In genomic region chr16:89006036-89006752, GRCh38 we compare ENCODE assay signal across 32 cellular contexts. TPM values are rescaled to one million over a fixed set of nuclear protein-coding genes. Genes with fewer than 3 reads are reported as not detected.
A peak's percentile ranks its signal among the peaks of the same experiment; 100 is the strongest.
DNase-seq lines count a peak whose midpoint lies in the region; ATAC-seq, FAIRE-seq and TF ChIP-seq lines count a peak whose summit lies in the region.
"Had no signal": no experiment of that assay in that cellular context is flagged by ENCODE, and none has a peak within 500 bp of the region (broad histone marks: within the 10 kb centered on the region; RNA-seq: fewer than 3 reads in every experiment).

No MANE protein-coding gene starts in this region.

- FAIRE-seq in kidney (lab: Jason Lieb, UNC), result no peak
- FAIRE-seq: bronchial epithelial cell, colon, GM12892, urothelium cell line had no signal

- intact Hi-C loops in kidney (cut with DNase I), result no loop called here
- intact Hi-C loops in sigmoid colon (cut with DNase I), result no loop called here

- no peak for TF ChIP-seq EP300 in sigmoid colon (IDR thresholded peaks at IDR 0.05)

- H3K4me3 ChIP-seq in DND-41 (ENCODE audit: low read depth in 1 of 2, low read length in 2 of 2) (no peak overlapping the region), kidney (ENCODE audit: low read length in 2 of 2) (no peak overlapping the region), sigmoid colon (no peak overlapping the region)
- H3K4me3 ChIP-seq: Peyer's patch, SJCRH30, suprapubic skin had no signal

- DNase-seq in DMS 273 (lab: John Stamatoyannopoulos, UW; ENCODE audit: unreplicated experiment) (peak; percentile 52), DMS 273 treated with DMSO at 0.1 percent for 48 hours (lab: John Stamatoyannopoulos, UW) (no peak), DND-41 (no peak), kidney (peak; percentile 65), sigmoid colon (peak; percentile 44), MV-4-11 (lab: John Stamatoyannopoulos, UW) (no peak)
- DNase-seq: activated CD4-positive, alpha-beta T cell treated with anti-CD3 and anti-CD28 coated beads, Interleukin-2, amount 10 ng/mL, durations not matched to agents 7 days and 5 days; activated gamma-delta T cell; activated naive CD8-positive, alpha-beta T cell treated with anti-CD3 and anti-CD28 coated beads for 36 hours; activated T-cell treated with anti-CD3 and anti-CD28 coated beads, Interleukin-2, amount 50 U/mL, for 24 hours; anterior cingulate cortex; CD4-positive, alpha-beta T cell; HCEC 1CT; hippocampal formation; mesenchymal stem cell; NCI-H1436 treated with DMSO at 0.1 percent for 48 hours; NCI-H2081 treated with DMSO at 0.1 percent for 48 hours; NCI-H226; NCI-H774; Peyer's patch; SJCRH30; stimulated activated CD4-positive, alpha-beta T cell treated with anti-CD3 and anti-CD28 coated beads, Interleukin-4, amount 100 ng/mL, for 4 hours had no signal

- H3K79me2 ChIP-seq in DND-41 (ENCODE audit: insufficient read depth, low read length), result no peaks in the 10 kb centered on the region

- TF ChIP-seq CTCF in DND-41 (IDR thresholded peaks at IDR 0.05; ENCODE audit: borderline replicate concordance, extremely low read depth, low read length, poor library complexity, severe bottlenecking) (no peak), kidney (IDR thresholded peaks at IDR 0.05; ENCODE audit: borderline replicate concordance, extremely low read depth, insufficient read depth) (no peak), sigmoid colon (IDR thresholded peaks at IDR 0.05) (no peak)

- 75 to 86% methylated on average over 24 of the region's 24 CpGs for WGBS in sigmoid colon, 2 donors

- no peaks in the 10 kb centered on the region for H3K4me1 ChIP-seq in DND-41 (ENCODE audit: insufficient read depth, low read length)
- no peaks in the 10 kb centered on the region for H3K4me1 ChIP-seq in kidney (ENCODE audit: control insufficient read depth in 1 of 2, insufficient read depth in 1 of 2, low read depth in 1 of 2, low read length in 2 of 2)
- H3K4me1 ChIP-seq in sigmoid colon, result no peaks in the 10 kb centered on the region
- H3K4me1 ChIP-seq: SJCRH30, suprapubic skin had no signal

- no peak overlapping the region for H2AFZ ChIP-seq in DND-41 (ENCODE audit: low read depth, low read length)

- no peak for TF ChIP-seq POLR2A in sigmoid colon (IDR thresholded peaks at IDR 0.05)

- no peak overlapping the region for H3K4me2 ChIP-seq in DND-41 (ENCODE audit: insufficient read depth, low read length)

- H3K27ac ChIP-seq in DND-41 (ENCODE audit: low read length) (no peak overlapping the region), kidney (ENCODE audit: low read depth in 2 of 2, low read length in 2 of 2) (no peak overlapping the region), sigmoid colon (no peak overlapping the region)
- H3K27ac ChIP-seq: 22Rv1, neutrophil, Peyer's patch, SJCRH30, suprapubic skin had no signal

- H3K9ac ChIP-seq in DND-41 (ENCODE audit: low read depth, low read length), result no peak overlapping the region
- H3K9ac ChIP-seq in kidney (ENCODE audit: low read length in 2 of 2), result no peak overlapping the region

- H3K9me3 ChIP-seq in DND-41 (ENCODE audit: insufficient read depth, low read length, severe bottlenecking) (no peaks in the 10 kb centered on the region), kidney (ENCODE audit: control insufficient read depth in 1 of 2, low read length in 2 of 2) (peaks cover 0 to 1% of the 10 kb centered on the region in 2 donors), sigmoid colon (peaks cover 0 to 4% (median 2%) of the 10 kb centered on the region in 4 donors)
- H3K9me3 ChIP-seq: neutrophil, SJCRH30, suprapubic skin had no signal

- ATAC-seq in DND-41 (ENCODE audit: insufficient read depth, low read depth) (0 out of 3 replicates have a peak, but pooled peaks have one; percentile 27), GM19467 (IDR thresholded peaks at IDR 0.05; ENCODE audit: unreplicated experiment) (no peak), HG03378 (IDR thresholded peaks at IDR 0.05; ENCODE audit: unreplicated experiment) (no peak)
- ATAC-seq: WTC11 had no signal

- H3K36me3 ChIP-seq in DND-41 (ENCODE audit: insufficient read depth, low read length), result no peaks in the 10 kb centered on the region
- H3K36me3 ChIP-seq in kidney (ENCODE audit: control insufficient read depth in 1 of 2, insufficient read depth in 2 of 2, low read length in 2 of 2), result no peaks in the 10 kb centered on the region
- H3K36me3 ChIP-seq in sigmoid colon, result no peaks in the 10 kb centered on the region
- H3K36me3 ChIP-seq: neutrophil, Peyer's patch, SJCRH30, suprapubic skin had no signal

- no peaks in the 10 kb centered on the region for H3K27me3 ChIP-seq in DND-41 (ENCODE audit: insufficient read depth, low read length, poor library complexity)
- H3K27me3 ChIP-seq in sigmoid colon, result peaks cover 2 to 70% (median 39%) of the 10 kb centered on the region in 3 donors
- H3K27me3 ChIP-seq: Peyer's patch, SJCRH30 had no signal

- peaks cover 8% of the 10 kb centered on the region for H4K20me1 ChIP-seq in DND-41 (ENCODE audit: insufficient read depth, low read length)

RNA-seq across cellular contexts. Expression of gene CBFA2T3, which starts 29.2 kb away (rescaled TPM):
- 8.0 TPM for total RNA-seq in kidney
- polyA plus RNA-seq in kidney (ENCODE audit: insufficient read depth, low read depth, low replicate concordance), result 0.75 TPM
- total RNA-seq in sigmoid colon, result 10 to 100 TPM in 1 of 4 donors, 1 to 10 TPM in 2, under 1 TPM in 1; 0.95 to 26.8 (median 3.4) TPM
- 1 to 10 TPM; 4.2 to 9.8 (median 7.2) TPM for polyA plus RNA-seq in sigmoid colon
- total RNA-seq: activated CD4-positive, alpha-beta T cell treated with anti-CD3 and anti-CD28 coated beads, Interleukin-2, amount 10 ng/mL, durations not matched to agents 7 days and 5 days had no signal

Comparison
In these comparisons a context has a peak if more than half of its experiments do, and no peak if none do; other contexts are left out.
1. DNase-seq: peak in DMS 273 (single experiment), kidney (single experiment) and sigmoid colon (single experiment); none in DMS 273 treated with DMSO at 0.1 percent for 48 hours (single experiment), DND-41 (single experiment) and MV-4-11 (single experiment).